Comparison of ENCODE assay signal across 11 cellular contexts in the genomic region with DNA sequence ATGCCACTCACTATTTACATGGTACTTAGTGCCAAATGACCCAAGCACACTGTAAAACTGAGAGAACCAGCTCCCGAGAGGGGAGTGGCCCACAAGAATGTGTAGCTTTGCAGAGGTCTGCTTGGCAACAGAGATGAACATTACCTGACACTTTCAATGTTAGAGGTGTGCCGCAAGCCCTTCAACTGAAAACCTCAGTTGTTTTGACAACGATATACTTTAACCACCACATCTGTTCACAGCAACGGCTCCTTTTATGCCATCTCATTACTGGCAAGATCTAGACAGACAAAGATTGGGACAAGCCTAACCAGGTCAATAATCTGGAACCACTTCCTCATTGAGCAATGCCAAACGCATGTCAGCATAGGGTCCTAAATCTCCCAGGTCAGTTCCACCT. TPM values are rescaled to one million over a fixed set of nuclear protein-coding genes. Genes with fewer than 3 reads are reported as not detected.
DNase-seq lines count a peak whose midpoint lies in the region; ATAC-seq and TF ChIP-seq lines count a peak whose summit lies in the region.
"Had no signal": no experiment of that assay in that cellular context is flagged by ENCODE, and none has a peak within 500 bp of the region (broad histone marks: within the 10 kb centered on the region; RNA-seq: fewer than 3 reads in every experiment).

No MANE protein-coding gene starts in this region.

- peak; percentile 36 for ATAC-seq in GM18867 (IDR thresholded peaks at IDR 0.05; ENCODE audit: unreplicated experiment)
- peak; percentile 41 for ATAC-seq in HG03159 (IDR thresholded peaks at IDR 0.05; ENCODE audit: unreplicated experiment)
- peak; percentile 95 for ATAC-seq in mucosa of descending colon
- ATAC-seq in GM21717 (IDR thresholded peaks at IDR 0.05; ENCODE audit: unreplicated experiment) = no peak
- no peak for ATAC-seq in GM19035 (IDR thresholded peaks at IDR 0.05; ENCODE audit: unreplicated experiment)

- H3K4me1 Mint-ChIP-seq in activated CD4-positive, alpha-beta memory T cell treated with anti-CD3 and anti-CD28 coated beads, Interleukin-2, amount 10 ng/mL, durations not matched to agents 7 days and 5 days = peaks cover 36% of the 10 kb centered on the region

- H3K36me3 Mint-ChIP-seq in activated CD4-positive, alpha-beta memory T cell treated with anti-CD3 and anti-CD28 coated beads, Interleukin-2, amount 10 ng/mL, durations not matched to agents 7 days and 5 days (ENCODE audit: low read depth) = no peaks in the 10 kb centered on the region

- intact Hi-C loops in mucosa of descending colon (cut with DNase I, micrococcal nuclease) = no loop called here

- no peak overlapping the region for H3K4me3 ChIP-seq in mucosa of descending colon
- H3K4me3 ChIP-seq: thoracic aorta had no signal

- TF ChIP-seq CTCF in mucosa of descending colon (IDR thresholded peaks at IDR 0.05) = no peak

- H3K4me1 ChIP-seq in mucosa of descending colon (ENCODE audit: low read depth) = no peaks in the 10 kb centered on the region

- CTCF ChIA-PET in activated CD4-positive, alpha-beta memory T cell treated with anti-CD3 and anti-CD28 coated beads, Interleukin-2, amount 10 ng/mL, durations not matched to agents 7 days and 5 days (lab: Charles Lee) = interaction anchor here (0.9 to 1.7 kb wide), 5 partner anchors 14 to 336 kb away, joined by 3 to 6 read pairs (median 3); no protein-coding TSS in a partner anchor

- peak; percentile 39 for DNase-seq in activated CD4-positive, alpha-beta memory T cell treated with anti-CD3 and anti-CD28 coated beads, Interleukin-2, amount 10 ng/mL, durations not matched to agents 7 days and 5 days
- peak in 1 of 3 donors; percentile 65 for DNase-seq in mucosa of descending colon
- DNase-seq in HUDEP-2 (lab: John Stamatoyannopoulos, UW; ENCODE audit: unreplicated experiment in 76 of 76) = no peak
- DNase-seq: activated T-cell treated with anti-CD3 and anti-CD28 coated beads for 4 hours; NCI-H774; stimulated activated CD4-positive, alpha-beta T cell treated with anti-CD3 and anti-CD28 coated beads, Interleukin-4, amount 100 ng/mL, for 4 hours had no signal

- H3K27me3 Mint-ChIP-seq in activated CD4-positive, alpha-beta memory T cell treated with anti-CD3 and anti-CD28 coated beads, Interleukin-2, amount 10 ng/mL, durations not matched to agents 7 days and 5 days = no peaks in the 10 kb centered on the region

- POLR2A ChIA-PET in activated CD4-positive, alpha-beta memory T cell treated with anti-CD3 and anti-CD28 coated beads, Interleukin-2, amount 10 ng/mL, durations not matched to agents 7 days and 5 days (lab: Charles Lee) = interaction anchor here (0.6 to 1.0 kb wide), 3 partner anchors 23 to 246 kb away, joined by 3 to 4 read pairs (median 3); a partner anchor contains a TSS

- no peaks in the 10 kb centered on the region for H3K9me3 ChIP-seq in mucosa of descending colon
- H3K9me3 ChIP-seq: thoracic aorta had no signal

- H3K36me3 ChIP-seq in mucosa of descending colon (ENCODE audit: low read depth) = no peaks in the 10 kb centered on the region
- H3K36me3 ChIP-seq: thoracic aorta had no signal

- H3K9me3 Mint-ChIP-seq in activated CD4-positive, alpha-beta memory T cell treated with anti-CD3 and anti-CD28 coated beads, Interleukin-2, amount 10 ng/mL, durations not matched to agents 7 days and 5 days = no peaks in the 10 kb centered on the region

- no peak overlapping the region for H3K27ac Mint-ChIP-seq in activated CD4-positive, alpha-beta memory T cell treated with anti-CD3 and anti-CD28 coated beads, Interleukin-2, amount 10 ng/mL, durations not matched to agents 7 days and 5 days

- H3K4me3 Mint-ChIP-seq in activated CD4-positive, alpha-beta memory T cell treated with anti-CD3 and anti-CD28 coated beads, Interleukin-2, amount 10 ng/mL, durations not matched to agents 7 days and 5 days = no peak overlapping the region

RNA-seq across cellular contexts. Expression of a gene that starts 23.7 kb away (rescaled TPM):
- total RNA-seq in activated CD4-positive, alpha-beta memory T cell treated with anti-CD3 and anti-CD28 coated beads, Interleukin-2, amount 10 ng/mL, durations not matched to agents 7 days and 5 days = under 1 TPM; 0.35 to 0.86 TPM
- 1 to 10 TPM; 1.1 to 6.5 (median 1.4) TPM for total RNA-seq in mucosa of descending colon

Comparison
In these comparisons a context has a peak if more than half of its experiments do, and no peak if none do; other contexts are left out.
1. ATAC-seq: peak in GM18867 (single experiment), HG03159 (single experiment) and mucosa of descending colon (single experiment); none in GM21717 (single experiment) and GM19035 (single experiment).